Comparison of ENCODE assay signal across 20 cellular contexts in genomic region chr4:183989471-183989870, GRCh38.
A peak's percentile ranks its signal among the peaks of the same experiment; 100 is the strongest.
DNase-seq lines count a peak whose midpoint lies in the region; ATAC-seq and TF ChIP-seq lines count a peak whose summit lies in the region.
"Had no signal": no experiment of that assay in that cellular context is flagged by ENCODE, and none has a peak within 500 bp of the region (broad histone marks: within the 10 kb centered on the region; RNA-seq: fewer than 3 reads in every experiment).

No MANE protein-coding gene starts in this region.

- no peaks in the 10 kb centered on the region for H3K4me1 Mint-ChIP-seq in naive thymus-derived CD8-positive, alpha-beta T cell
- H3K4me1 Mint-ChIP-seq: stimulated activated effector memory CD8-positive, alpha-beta T cell treated with anti-CD3 and anti-CD28 coated beads, Interleukin-12 subunit alpha, Interleukin-12 subunit beta, amount 100 ng/mL, for 72 hours had no signal

- H2BK5ac ChIP-seq in trophoblast cell (ENCODE audit: low read depth, low read length, poor library complexity), result no peak overlapping the region

- no peaks in the 10 kb centered on the region for H3K36me3 ChIP-seq in trophoblast cell (ENCODE audit: control insufficient read depth in 1 of 2, insufficient read depth in 2 of 2, low read length in 2 of 2)
- H3K36me3 ChIP-seq: right lobe of liver had no signal

- peaks cover 11 to 12% of the 10 kb centered on the region in 2 experiments for H3K4me1 ChIP-seq in trophoblast cell (ENCODE audit: control insufficient read depth in 1 of 2, insufficient read depth in 2 of 2, low read length in 2 of 2)
- H3K4me1 ChIP-seq: right lobe of liver had no signal

- no peak overlapping the region for H2BK120ac ChIP-seq in trophoblast cell (ENCODE audit: insufficient read depth, low read length, poor library complexity)

- no peak overlapping the region for H3K4ac ChIP-seq in trophoblast cell (ENCODE audit: low read depth, low read length)

- POLR2A ChIA-PET in naive thymus-derived CD8-positive, alpha-beta T cell (lab: Charles Lee), result no interaction called here

- H3K27ac ChIP-seq in trophoblast cell (ENCODE audit: low read depth, low read length), result no peak overlapping the region
- H3K27ac ChIP-seq: KMS-11, right lobe of liver had no signal

- no peak for TF ChIP-seq CTCF in fibroblast of villous mesenchyme (IDR thresholded peaks at IDR 0.05; ENCODE audit: insufficient read depth, low read depth, low read length)

- no peak overlapping the region for H4K8ac ChIP-seq in trophoblast cell (ENCODE audit: low read depth, low read length)

- H2AFZ ChIP-seq in trophoblast cell (ENCODE audit: insufficient read depth, low read length, poor library complexity), result no peak overlapping the region

- H3K23ac ChIP-seq in trophoblast cell (ENCODE audit: low read length), result no peak overlapping the region

- H4K12ac ChIP-seq in trophoblast cell (ENCODE audit: low read depth, low read length), result no peak overlapping the region

- peaks cover 20% of the 10 kb centered on the region for H3K79me1 ChIP-seq in trophoblast cell (ENCODE audit: low read length)

- H4K91ac ChIP-seq in trophoblast cell (ENCODE audit: low read depth, low read length), result no peak overlapping the region

- H3K18ac ChIP-seq in trophoblast cell (ENCODE audit: low read length), result no peak overlapping the region

- no peak overlapping the region for H3K9ac ChIP-seq in trophoblast cell (ENCODE audit: low read length)
- H3K9ac ChIP-seq: KMS-11 had no signal

- no peak overlapping the region for H2BK12ac ChIP-seq in trophoblast cell (ENCODE audit: low read length)

- DNase-seq in A172 (ENCODE audit: low spot score) (peak; percentile 18), HCEC 1CT (peak; percentile 13), SIG-M5 treated with dmso at 0.1 percent for 504 hours (lab: John Stamatoyannopoulos, UW; ENCODE audit: unreplicated experiment) (peak; percentile 87), fibroblast of villous mesenchyme (ENCODE audit: low read depth) (peak; percentile 81), middle frontal gyrus (ENCODE audit: extremely low spot score, low spot score) (no peak), NCI-H82 treated with DMSO at 0.1 percent for 48 hours (lab: John Stamatoyannopoulos, UW; ENCODE audit: unreplicated experiment) (no peak), trophoblast cell (no peak)
- DNase-seq in naive thymus-derived CD8-positive, alpha-beta T cell, result no peak
- DNase-seq: activated CD4-positive, alpha-beta T cell treated with anti-CD3 and anti-CD28 coated beads, Interleukin-2, amount 50 U/mL, for 1 hour; activated T-cell treated with anti-CD3 and anti-CD28 coated beads, Interleukin-2, amount 50 U/mL, for 72 hours; dermis blood vessel endothelial cell; DMS153; H7; NCI-H2081; NCI-H748 treated with DMSO at 0.1 percent for 48 hours; right lobe of liver had no signal

- no peak overlapping the region for H3K4me3 Mint-ChIP-seq in naive thymus-derived CD8-positive, alpha-beta T cell
- H3K4me3 Mint-ChIP-seq: activated T-cell treated with anti-CD3 and anti-CD28 coated beads, Interleukin-2, amount 50 U/mL, for 72 hours; stimulated activated effector memory CD8-positive, alpha-beta T cell treated with anti-CD3 and anti-CD28 coated beads, Interleukin-12 subunit alpha, Interleukin-12 subunit beta, amount 100 ng/mL, for 72 hours; T-helper 2 cell treated with Interferon-gamma antibody and Interleukin-4, amounts not matched to agents 5 μg/mL and 100 μg/mL, for 36 hours had no signal

- H3K4me3 ChIP-seq in fibroblast of villous mesenchyme (ENCODE audit: low read depth, low read length) (no peak overlapping the region), trophoblast cell (ENCODE audit: low read depth, low read length) (no peak overlapping the region)
- H3K4me3 ChIP-seq: lung, right lobe of liver had no signal

- no peak overlapping the region for H3K14ac ChIP-seq in trophoblast cell (ENCODE audit: low read length)

- no CpG with 5 or more reads among the region's 6 CpGs for WGBS in trophoblast cell (ENCODE audit: extremely low coverage, insufficient coverage, insufficient read length)

- H3K27ac Mint-ChIP-seq in naive thymus-derived CD8-positive, alpha-beta T cell, result no peak overlapping the region
- H3K27ac Mint-ChIP-seq: activated T-cell treated with anti-CD3 and anti-CD28 coated beads, Interleukin-2, amount 50 U/mL, for 72 hours; stimulated activated effector memory CD8-positive, alpha-beta T cell treated with anti-CD3 and anti-CD28 coated beads, Interleukin-12 subunit alpha, Interleukin-12 subunit beta, amount 100 ng/mL, for 72 hours; T-helper 2 cell treated with Interferon-gamma antibody and Interleukin-4, amounts not matched to agents 5 μg/mL and 100 μg/mL, for 36 hours had no signal

- H3K27me3 Mint-ChIP-seq in naive thymus-derived CD8-positive, alpha-beta T cell, result peaks cover 0 to 12% (median 3%) of the 10 kb centered on the region in 5 donors

- no peaks in the 10 kb centered on the region for H3K36me3 Mint-ChIP-seq in naive thymus-derived CD8-positive, alpha-beta T cell
- H3K36me3 Mint-ChIP-seq: stimulated activated effector memory CD8-positive, alpha-beta T cell treated with anti-CD3 and anti-CD28 coated beads, Interleukin-12 subunit alpha, Interleukin-12 subunit beta, amount 100 ng/mL, for 72 hours had no signal

- peaks cover 5% of the 10 kb centered on the region for H3K79me2 ChIP-seq in trophoblast cell (ENCODE audit: control insufficient read depth, insufficient read depth, low read length, poor library complexity)

- ATAC-seq in naive thymus-derived CD8-positive, alpha-beta T cell, result no peak
- ATAC-seq: activated T-cell treated with anti-CD3 and anti-CD28 coated beads, Interleukin-2, amount 50 U/mL, for 72 hours; stimulated activated effector memory CD8-positive, alpha-beta T cell treated with anti-CD3 and anti-CD28 coated beads, Interleukin-12 subunit alpha, Interleukin-12 subunit beta, amount 100 ng/mL, for 72 hours had no signal

- H3K4me2 ChIP-seq in trophoblast cell (ENCODE audit: low read length), result no peak overlapping the region
- H3K4me2 ChIP-seq: KMS-11 had no signal

- H3K9me3 ChIP-seq in trophoblast cell (ENCODE audit: insufficient read depth, low read depth, low read length), result no peaks in the 10 kb centered on the region
- H3K9me3 ChIP-seq: right lobe of liver had no signal

- no peak overlapping the region for H2AK5ac ChIP-seq in trophoblast cell (ENCODE audit: low read length)

- H3K27me3 ChIP-seq in trophoblast cell (ENCODE audit: insufficient read depth, low read length), result no peaks in the 10 kb centered on the region
- H3K27me3 ChIP-seq: right lobe of liver had no signal

- H3K9me3 Mint-ChIP-seq in naive thymus-derived CD8-positive, alpha-beta T cell, result no peaks in the 10 kb centered on the region
- H3K9me3 Mint-ChIP-seq: activated T-cell treated with anti-CD3 and anti-CD28 coated beads, Interleukin-2, amount 50 U/mL, for 72 hours; stimulated activated effector memory CD8-positive, alpha-beta T cell treated with anti-CD3 and anti-CD28 coated beads, Interleukin-12 subunit alpha, Interleukin-12 subunit beta, amount 100 ng/mL, for 72 hours; T-helper 2 cell treated with Interferon-gamma antibody and Interleukin-4, amounts not matched to agents 5 μg/mL and 100 μg/mL, for 36 hours had no signal

Comparison
In these comparisons a context has a peak if more than half of its experiments do, and no peak if none do; other contexts are left out.
1. DNase-seq: peak in A172 (single experiment), HCEC 1CT (single experiment), SIG-M5 treated with dmso at 0.1 percent for 504 hours (single experiment) and fibroblast of villous mesenchyme (single experiment); none in middle frontal gyrus (single experiment), NCI-H82 treated with DMSO at 0.1 percent for 48 hours (single experiment), trophoblast cell (0 of 2) and naive thymus-derived CD8-positive, alpha-beta T cell (0 of 10).